Comparison of ENCODE assay signal across 8 cellular contexts in genomic region chr4:6873792-6874461, GRCh38. TPM values are rescaled to one million over a fixed set of nuclear protein-coding genes. Genes with fewer than 3 reads are reported as not detected.
DNase-seq lines count a peak whose midpoint lies in the region; ATAC-seq and TF ChIP-seq lines count a peak whose summit lies in the region.

No MANE protein-coding gene starts in this region.

- H3K9me3 ChIP-seq in adrenal gland (replicated peaks in 1 of 3), result no peaks in the 10 kb centered on the region
- no peaks in the 10 kb centered on the region for H3K9me3 ChIP-seq in right cardiac atrium (ENCODE audit: control insufficient read depth, low read length)
- no peaks in the 10 kb centered on the region for H3K9me3 ChIP-seq in skeletal muscle tissue (ENCODE audit: control insufficient read depth in 3 of 3, low read length in 3 of 3)

- no peak for TF ChIP-seq POLR2A in adrenal gland (IDR thresholded peaks at IDR 0.05)

- no peaks in the 10 kb centered on the region for H3K27me3 ChIP-seq in adrenal gland
- H3K27me3 ChIP-seq in right cardiac atrium (ENCODE audit: control insufficient read depth, insufficient read depth), result no peaks in the 10 kb centered on the region
- no peaks in the 10 kb centered on the region for H3K27me3 ChIP-seq in skeletal muscle tissue (ENCODE audit: control insufficient read depth in 3 of 3, insufficient read depth in 3 of 3, low read length in 3 of 3)

- H3K36me3 ChIP-seq in adrenal gland (replicated peaks in 1 of 2) (peaks cover 0 to 52% of the 10 kb centered on the region in 2 donors), skeletal muscle tissue (ENCODE audit: control insufficient read depth in 3 of 3, insufficient read depth in 3 of 3, low read length in 3 of 3) (peaks cover 53 to 62% (median 58%) of the 10 kb centered on the region in 3 donors)

- H3K27ac ChIP-seq in adrenal gland, result no peak overlapping the region
- no peak overlapping the region for H3K27ac ChIP-seq in right cardiac atrium (ENCODE audit: low read length)
- H3K27ac ChIP-seq in skeletal muscle tissue (ENCODE audit: low read depth, low read length), result peak overlapping the region; percentile 67

- no peaks in the 10 kb centered on the region for H3K4me1 ChIP-seq in adrenal gland (replicated peaks in 1 of 2)
- H3K4me1 ChIP-seq in right cardiac atrium (ENCODE audit: control insufficient read depth, insufficient read depth, low read length), result peaks cover 4% of the 10 kb centered on the region
- peaks cover 37 to 54% (median 47%) of the 10 kb centered on the region in 3 donors for H3K4me1 ChIP-seq in skeletal muscle tissue (ENCODE audit: control insufficient read depth in 3 of 3, insufficient read depth in 3 of 3, low read length in 3 of 3)

- peak; percentile 76 to 86 (median 82) for TF ChIP-seq CTCF in adrenal gland (IDR thresholded peaks at IDR 0.05)

- peak overlapping the region in 2 of 3 donors; percentile 10 to 15 for H3K9ac ChIP-seq in skeletal muscle tissue (ENCODE audit: low read depth in 1 of 3, low read length in 3 of 3)

- H3K4me3 ChIP-seq in adrenal gland (no peak overlapping the region), right cardiac atrium (ENCODE audit: low read length) (no peak overlapping the region), skeletal muscle tissue (ENCODE audit: low read length in 3 of 3) (no peak overlapping the region)

- DNase-seq in NOMO-1 treated with DMSO at 0.1 percent for 48 hours (lab: John Stamatoyannopoulos, UW; ENCODE audit: unreplicated experiment) (peak; percentile 46), NOMO-1 treated with dmso at 0.1 percent for 144 hours (lab: John Stamatoyannopoulos, UW; ENCODE audit: unreplicated experiment) (no peak), HK-2 (ENCODE audit: unreplicated experiment) (peak; percentile 59), SW 1271 (lab: John Stamatoyannopoulos, UW) (peak; percentile 6 to 55), adrenal gland (peak; percentile 73 to 90 (median 82)), right cardiac atrium (peak; percentile 73 to 92 (median 85)), NCI-H524 treated with DMSO at 0.1 percent for 48 hours (lab: John Stamatoyannopoulos, UW) (no peak)

- intact Hi-C loops in adrenal gland (cut with DNase I), result loop anchor here (2.0 to 5.0 kb wide), 2 partner anchors 97 to 153 kb away; no protein-coding TSS in a partner anchor
- intact Hi-C loops in right cardiac atrium (cut with DNase I), result loop anchor here (2.0 to 10.0 kb wide), 3 partner anchors 89 to 153 kb away; partner anchors contain the start of gene KIAA0232 (in 2 of the 4)

- peak; percentile 61 to 77 for ATAC-seq in right cardiac atrium

- 31 to 43% (median 40%) methylated on average over 3 of the region's 3 CpGs for WGBS in adrenal gland, 4 donors
- WGBS in right cardiac atrium, result 49% methylated on average over 3 of the region's 3 CpGs

RNA-seq across cellular contexts. Expression of gene TBC1D14, which starts 35.7 kb away (rescaled TPM):
- total RNA-seq in adrenal gland (100 to 1,000 TPM in 1 of 8 donors, 10 to 100 TPM in 7; 74.9 to 110 (median 84.3) TPM), right cardiac atrium (10 to 100 TPM; 36.2 to 44.8 (median 42.5) TPM), skeletal muscle tissue (40.2 TPM)
- polyA plus RNA-seq in adrenal gland (10 to 100 TPM; 24.9 to 54.0 (median 28.2) TPM), right cardiac atrium (20.1 TPM)

Comparison
In these comparisons a context has a peak if more than half of its experiments do, and no peak if none do; other contexts are left out.
1. DNase-seq: peak in NOMO-1 treated with DMSO at 0.1 percent for 48 hours (single experiment), HK-2 (single experiment), SW 1271 (2 of 2), adrenal gland (7 of 7) and right cardiac atrium (3 of 3); none in NOMO-1 treated with dmso at 0.1 percent for 144 hours (single experiment) and NCI-H524 treated with DMSO at 0.1 percent for 48 hours (single experiment).